Comparison of ENCODE assay signal across 23 cellular contexts in genomic region chr2:173290518-173290917, GRCh38.
"Had no signal": no experiment of that assay in that cellular context is flagged by ENCODE, and none has a peak within 500 bp of the region (broad histone marks: within the 10 kb centered on the region; RNA-seq: fewer than 3 reads in every experiment).

No MANE protein-coding gene starts in this region.

- H3K9me3 ChIP-seq: colonic mucosa had no signal

- DNase-seq: activated CD4-positive, alpha-beta memory T cell treated with anti-CD3 and anti-CD28 coated beads for 36 hours; activated CD4-positive, alpha-beta T cell treated with anti-CD3 and anti-CD28 coated beads for 36 hours; activated CD4-positive, alpha-beta T cell treated with anti-CD3 and anti-CD28 coated beads, Interleukin-2, amount 10 ng/mL, durations not matched to agents 24 days and 14 days; activated CD4-positive, CD25-positive, alpha-beta regulatory T cell; activated CD4-positive, CD25-positive, alpha-beta regulatory T cell treated with anti-CD3 and anti-CD28 coated beads, Interleukin-2, amount 50 U/mL, for 72 hours; activated CD8-positive, alpha-beta memory T cell treated with anti-CD3 and anti-CD28 coated beads, Interleukin-2, amount 10 ng/mL, durations not matched to agents 7 days and 5 days; activated CD8-positive, alpha-beta memory T cell treated with anti-CD3 and anti-CD28 coated beads, Interleukin-2, amount 50 U/mL, for 4 hours; activated CD8-positive, alpha-beta T cell treated with anti-CD3 and anti-CD28 coated beads, Interleukin-2, amount 10 ng/mL, durations not matched to agents 7 days and 5 days; activated gamma-delta T cell; activated naive CD4-positive, alpha-beta T cell; activated naive CD4-positive, alpha-beta T cell treated with anti-CD3 and anti-CD28 coated beads, Interleukin-2, amount 10 ng/mL, durations not matched to agents 7 days and 5 days; activated naive CD8-positive, alpha-beta T cell treated with anti-CD3 and anti-CD28 coated beads, Interleukin-2, amount 10 ng/mL, durations not matched to agents 7 days and 5 days; activated T-cell treated with anti-CD3 and anti-CD28 coated beads, Interleukin-2, amount 50 U/mL, for 1 hour; activated T-cell treated with anti-CD3 and anti-CD28 coated beads, Interleukin-2, amount 50 U/mL, for 48 hours; caudate nucleus; colonic mucosa; effector CD8-positive, alpha-beta T cell; foreskin fibroblast; head of caudate nucleus had no signal

- H3K27ac ChIP-seq: ascending aorta, colonic mucosa had no signal

- FAIRE-seq: frontal cortex had no signal

- ATAC-seq: activated CD4-positive, alpha-beta T cell treated with anti-CD3 and anti-CD28 coated beads for 36 hours; activated CD8-positive, alpha-beta memory T cell treated with anti-CD3 and anti-CD28 coated beads, Interleukin-2, amount 10 ng/mL, durations not matched to agents 7 days and 5 days; activated CD8-positive, alpha-beta T cell treated with anti-CD3 and anti-CD28 coated beads, Interleukin-2, amount 10 ng/mL, durations not matched to agents 7 days and 5 days; activated naive CD4-positive, alpha-beta T cell treated with anti-CD3 and anti-CD28 coated beads, Interleukin-2, amount 50 U/mL, for 72 hours; esophagus mucosa had no signal

- H3K4me3 ChIP-seq: ascending aorta, colonic mucosa had no signal

- H3K36me3 ChIP-seq: ascending aorta, colonic mucosa had no signal

- H3K27me3 ChIP-seq: ascending aorta, colonic mucosa had no signal

- H3K4me1 ChIP-seq: ascending aorta, colonic mucosa had no signal
